ENCODE assay signal across 8 cellular contexts in genomic region chr2:73235315-73236028, GRCh38. TPM values are rescaled to one million over a fixed set of nuclear protein-coding genes. Genes with fewer than 3 reads are reported as not detected.
A peak's percentile ranks its signal among the peaks of the same experiment; 100 is the strongest.
DNase-seq lines count a peak whose midpoint lies in the region; ATAC-seq and TF ChIP-seq lines count a peak whose summit lies in the region.

No MANE protein-coding gene starts in this region.

- H3K9me3 ChIP-seq in CD8-positive, alpha-beta memory T cell (ENCODE audit: low read length), result no peaks in the 10 kb centered on the region
- H3K9me3 ChIP-seq in OCI-LY1 (ENCODE audit: low read length) (no peaks in the 10 kb centered on the region), neutrophil (no peaks in the 10 kb centered on the region)
- H3K9me3 ChIP-seq in effector memory CD4-positive, alpha-beta T cell (ENCODE audit: control insufficient read depth, low read length), result no peaks in the 10 kb centered on the region

- H3K27ac Mint-ChIP-seq in CD8-positive, alpha-beta memory T cell, result peak overlapping the region; percentile 81 to 98 (median 94)

- peaks cover 0 to 45% (median 0%) of the 10 kb centered on the region in 3 donors for H3K36me3 Mint-ChIP-seq in CD8-positive, alpha-beta memory T cell

- H3K4me3 Mint-ChIP-seq in CD8-positive, alpha-beta memory T cell, result peak overlapping the region; percentile 95 to 99 (median 98)

- no peaks in the 10 kb centered on the region for H3K27me3 Mint-ChIP-seq in CD8-positive, alpha-beta memory T cell

- H3K4me3 ChIP-seq in CD8-positive, alpha-beta memory T cell (ENCODE audit: low read length), result peak overlapping the region; percentile 88
- H3K4me3 ChIP-seq in OCI-LY1 (ENCODE audit: low read depth, low read length, poor library complexity, severe bottlenecking) (peak overlapping the region; percentile 79), neutrophil (ENCODE audit: low read depth in 1 of 2, low read length in 1 of 2) (peak overlapping the region; percentile 96 to 100)
- H3K4me3 ChIP-seq in effector memory CD4-positive, alpha-beta T cell (ENCODE audit: insufficient read depth, low read depth, low read length, poor library complexity, severe bottlenecking), result peak overlapping the region; percentile 69

- H3K27ac ChIP-seq in CD8-positive, alpha-beta memory T cell (ENCODE audit: low read depth, low read length), result peak overlapping the region; percentile 93
- H3K27ac ChIP-seq in OCI-LY1 (ENCODE audit: low read depth, low read length, poor library complexity, severe bottlenecking) (no peak overlapping the region), neutrophil (no peak overlapping the region)
- H3K27ac ChIP-seq in effector memory CD4-positive, alpha-beta T cell (ENCODE audit: insufficient read depth, low read length, poor library complexity, severe bottlenecking), result peak overlapping the region; percentile 92

- H3K36me3 ChIP-seq in CD8-positive, alpha-beta memory T cell (ENCODE audit: insufficient read depth, low read length), result peaks cover 12% of the 10 kb centered on the region
- H3K36me3 ChIP-seq in OCI-LY1 (ENCODE audit: insufficient read depth, low read length) (peaks cover 48% of the 10 kb centered on the region), neutrophil (peaks cover 15% of the 10 kb centered on the region)
- H3K36me3 ChIP-seq in effector memory CD4-positive, alpha-beta T cell (ENCODE audit: control insufficient read depth, insufficient read depth, low read length), result peaks cover 16% of the 10 kb centered on the region

- TF ChIP-seq CTCF in OCI-LY1 (IDR thresholded peaks at IDR 0.05; ENCODE audit: low read length), result no peak
- no peak for TF ChIP-seq CTCF in neutrophil (IDR thresholded peaks at IDR 0.05)

- no peaks in the 10 kb centered on the region for H3K9me2 ChIP-seq in OCI-LY1 (ENCODE audit: low read depth, low read length)

- peak overlapping the region; percentile 97 for H3K4me2 ChIP-seq in OCI-LY1 (ENCODE audit: low read length)

- no peaks in the 10 kb centered on the region for H3F3A ChIP-seq in OCI-LY1 (ENCODE audit: insufficient read depth, low read length)

- CTCF ChIA-PET in CD8-positive, alpha-beta memory T cell (lab: Charles Lee), result interaction anchor here (0.8 to 8.1 kb wide), 7 partner anchors 16 to 58 kb away, joined by 3 to 54 read pairs (median 5); partner anchors contain the start of genes EGR4 and FBXO41

- no peak overlapping the region for H2AFZ ChIP-seq in OCI-LY1 (ENCODE audit: low read length)

- H3K4me1 ChIP-seq in CD8-positive, alpha-beta memory T cell (ENCODE audit: insufficient read depth, low read length), result peaks cover 31% of the 10 kb centered on the region
- H3K4me1 ChIP-seq in OCI-LY1 (ENCODE audit: insufficient read depth, low read length, severe bottlenecking) (peaks cover 30% of the 10 kb centered on the region), neutrophil (ENCODE audit: control insufficient read depth in 1 of 2, insufficient read depth in 1 of 2, low read depth in 1 of 2, low read length in 1 of 2) (peaks cover 23 to 25% of the 10 kb centered on the region in 2 experiments)
- peaks cover 6% of the 10 kb centered on the region for H3K4me1 ChIP-seq in effector memory CD4-positive, alpha-beta T cell (ENCODE audit: control insufficient read depth, insufficient read depth, low read length, poor library complexity, severe bottlenecking)

- H3K9ac ChIP-seq in OCI-LY1 (ENCODE audit: low read length), result peak overlapping the region; percentile 95

- no peaks in the 10 kb centered on the region for H3K9me3 Mint-ChIP-seq in CD8-positive, alpha-beta memory T cell

- peaks cover 41 to 57% (median 53%) of the 10 kb centered on the region in 3 donors for H3K4me1 Mint-ChIP-seq in CD8-positive, alpha-beta memory T cell

- no peak for ATAC-seq in HG03571 (IDR thresholded peaks at IDR 0.05; ENCODE audit: unreplicated experiment)
- no peak for ATAC-seq in HG02763 (IDR thresholded peaks at IDR 0.05; ENCODE audit: unreplicated experiment)

- peaks cover 63% of the 10 kb centered on the region for H3K79me2 ChIP-seq in OCI-LY1 (ENCODE audit: insufficient read depth, low read length)

- DNase-seq in CD8-positive, alpha-beta memory T cell, result peak in 1 of 5 donors; percentile 18
- no peak for DNase-seq in effector memory CD4-positive, alpha-beta T cell
- DNase-seq in AG08396 (ENCODE audit: low spot score) (no peak), mesenteric fat pad (ENCODE audit: low spot score) (no peak)

- H3K27me3 ChIP-seq in CD8-positive, alpha-beta memory T cell (ENCODE audit: insufficient read depth, low read length, poor library complexity, severe bottlenecking), result no peaks in the 10 kb centered on the region
- H3K27me3 ChIP-seq in OCI-LY1 (ENCODE audit: insufficient read depth, low read length), result no peaks in the 10 kb centered on the region
- H3K27me3 ChIP-seq in effector memory CD4-positive, alpha-beta T cell (replicated peaks; ENCODE audit: control insufficient read depth, insufficient read depth, low read length, poor library complexity, severe bottlenecking), result no peaks in the 10 kb centered on the region
- H3K27me3 ChIP-seq in neutrophil, result no peaks in the 10 kb centered on the region

- POLR2A ChIA-PET in CD8-positive, alpha-beta memory T cell (lab: Charles Lee), result interaction anchor here (2.0 to 3.2 kb wide), 3 partner anchors 22 to 150 kb away, joined by 10 to 25 read pairs (median 12); partner anchors contain the start of genes ALMS1, EGR4 and SMYD5

- H4K20me1 ChIP-seq in OCI-LY1 (ENCODE audit: insufficient read depth, low read length), result no peaks in the 10 kb centered on the region; the same call in 1 of the 2 replicates

RNA-seq across cellular contexts. Expression of gene CCT7, which starts 1.4 kb away (rescaled TPM):
- 100 to 1,000 TPM; 750 to 758 TPM for total RNA-seq in CD8-positive, alpha-beta memory T cell
- 263 TPM for polyA plus RNA-seq in CD8-positive, alpha-beta memory T cell
- total RNA-seq in mesenteric fat pad, result 190 TPM

RNA-seq across cellular contexts. Expression of gene PRADC1, which starts 2.4 kb away (rescaled TPM):
- 10 to 100 TPM; 21.1 to 24.9 TPM for total RNA-seq in CD8-positive, alpha-beta memory T cell
- polyA plus RNA-seq in CD8-positive, alpha-beta memory T cell, result 27.2 TPM
- total RNA-seq in mesenteric fat pad, result 31.1 TPM

RNA-seq across cellular contexts. Expression of gene SMYD5, which starts 21.4 kb away (rescaled TPM):
- 10 to 100 TPM; 41.2 to 42.8 TPM for total RNA-seq in CD8-positive, alpha-beta memory T cell
- 21.5 TPM for polyA plus RNA-seq in CD8-positive, alpha-beta memory T cell
- 25.1 TPM for total RNA-seq in mesenteric fat pad

RNA-seq across cellular contexts. Expression of gene NOTO, which starts 33.1 kb away (rescaled TPM):
- total RNA-seq in CD8-positive, alpha-beta memory T cell, result not detected
- not detected for polyA plus RNA-seq in CD8-positive, alpha-beta memory T cell
- not detected for total RNA-seq in mesenteric fat pad

RNA-seq across cellular contexts. Expression of gene FBXO41, which starts 48.8 kb away (rescaled TPM):
- 10 to 100 TPM; 25.3 to 25.6 TPM for total RNA-seq in CD8-positive, alpha-beta memory T cell
- 2.4 TPM for polyA plus RNA-seq in CD8-positive, alpha-beta memory T cell
- total RNA-seq in mesenteric fat pad, result 1.7 TPM

Comparison
In these comparisons a context has a peak if more than half of its experiments do, and no peak if none do; other contexts are left out.
1. H3K27ac ChIP-seq: peak in CD8-positive, alpha-beta memory T cell (single experiment) and effector memory CD4-positive, alpha-beta T cell (single experiment); none in OCI-LY1 (single experiment) and neutrophil (single experiment).
2. Peak in every context shown above with its lines, with median percentiles within 50 percentile points of each other: H3K4me3 ChIP-seq.